Comparison of ENCODE assay signal across 9 cellular contexts in the genomic region with DNA sequence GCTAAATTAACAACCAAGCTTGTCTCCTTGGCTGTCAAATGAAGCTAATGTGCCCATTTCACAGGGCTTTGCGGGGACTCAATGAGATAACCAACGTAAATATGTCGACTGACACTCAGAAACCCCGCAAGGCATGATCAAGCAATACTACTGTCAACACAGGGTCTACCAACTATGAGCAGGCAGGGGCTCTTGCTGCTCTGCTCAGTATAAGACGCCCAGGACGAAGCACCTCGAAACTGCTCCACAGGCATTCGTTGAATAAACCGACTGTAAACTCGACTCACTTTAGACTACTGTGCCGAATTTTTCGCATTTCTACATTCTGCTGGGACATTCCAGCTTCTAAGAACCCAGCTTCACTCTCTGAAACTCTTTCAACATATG. TPM values are rescaled to one million over a fixed set of nuclear protein-coding genes. Genes with fewer than 3 reads are reported as not detected.
DNase-seq lines count a peak whose midpoint lies in the region; ATAC-seq, FAIRE-seq and TF ChIP-seq lines count a peak whose summit lies in the region.
"Had no signal": no experiment of that assay in that cellular context is flagged by ENCODE, and none has a peak within 500 bp of the region (broad histone marks: within the 10 kb centered on the region; RNA-seq: fewer than 3 reads in every experiment).

No MANE protein-coding gene starts in this region.

- no peak for DNase-seq in activated naive CD4-positive, alpha-beta T cell treated with anti-CD3 and anti-CD28 coated beads, Interleukin-2, amount 10 ng/mL, durations not matched to agents 7 days and 5 days
- DNase-seq in activated naive CD4-positive, alpha-beta T cell treated with Interleukin-2 at 50 U/mL for 16 hours, result no peak
- DNase-seq in right lobe of liver, result peak in 1 of 3 donors; percentile 15
- DNase-seq in tibial nerve (ENCODE audit: low spot score in 2 of 2), result no peak
- DNase-seq in H54 (ENCODE audit: insufficient read length, low spot score), result no peak

- H3K27me3 ChIP-seq in right lobe of liver, result peaks cover 0 to 7% of the 10 kb centered on the region in 2 donors
- H3K27me3 ChIP-seq in tibial nerve, result no peaks in the 10 kb centered on the region

- no peak for TF ChIP-seq CTCF in right lobe of liver (IDR thresholded peaks at IDR 0.05)
- no peak for TF ChIP-seq CTCF in tibial nerve (IDR thresholded peaks at IDR 0.05)

- peak overlapping the region; percentile 79 for H3K4me3 Mint-ChIP-seq in activated naive CD4-positive, alpha-beta T cell treated with anti-CD3 and anti-CD28 coated beads, Interleukin-2, amount 10 ng/mL, durations not matched to agents 7 days and 5 days
- H3K4me3 Mint-ChIP-seq in activated naive CD8-positive, alpha-beta T cell, result peak overlapping the region; percentile 92

- H3K9me3 ChIP-seq in right lobe of liver (no peaks in the 10 kb centered on the region), tibial nerve (no peaks in the 10 kb centered on the region)

- intact Hi-C loops in right lobe of liver (cut with DNase I), result no loop called here

- H3K36me3 ChIP-seq in right lobe of liver (no peaks in the 10 kb centered on the region), tibial nerve (peaks cover 0 to 17% (median 0%) of the 10 kb centered on the region in 3 donors)

- no peak overlapping the region for H3K27ac Mint-ChIP-seq in activated naive CD4-positive, alpha-beta T cell treated with anti-CD3 and anti-CD28 coated beads, Interleukin-2, amount 10 ng/mL, durations not matched to agents 7 days and 5 days
- peak overlapping the region; percentile 98 for H3K27ac Mint-ChIP-seq in activated naive CD8-positive, alpha-beta T cell

- no peaks in the 10 kb centered on the region for H3K4me1 ChIP-seq in right lobe of liver
- H3K4me1 ChIP-seq in tibial nerve, result peaks cover 0 to 13% (median 0%) of the 10 kb centered on the region in 4 donors

- 36% methylated on average over 12 of the region's 12 CpGs for WGBS in right lobe of liver (ENCODE audit: insufficient coverage, low coverage, low lambda C conversion rate, missing lambda C conversion rate)
- WGBS in tibial nerve, 2 donors, result 26 to 48% methylated on average over 12 of the region's 12 CpGs

- peaks cover 12% of the 10 kb centered on the region for H3K9me3 Mint-ChIP-seq in activated naive CD4-positive, alpha-beta T cell treated with anti-CD3 and anti-CD28 coated beads, Interleukin-2, amount 10 ng/mL, durations not matched to agents 7 days and 5 days
- H3K9me3 Mint-ChIP-seq in activated naive CD8-positive, alpha-beta T cell (ENCODE audit: low read depth), result peaks cover 4% of the 10 kb centered on the region

- TF ChIP-seq POLR2A in right lobe of liver (IDR thresholded peaks at IDR 0.05) (no peak), tibial nerve (IDR thresholded peaks at IDR 0.05) (no peak), H54 (IDR thresholded peaks at IDR 0.05; ENCODE audit: low read depth, low read length) (no peak)

- peaks cover 15% of the 10 kb centered on the region for H3K27me3 Mint-ChIP-seq in activated naive CD4-positive, alpha-beta T cell treated with anti-CD3 and anti-CD28 coated beads, Interleukin-2, amount 10 ng/mL, durations not matched to agents 7 days and 5 days
- peaks cover 22% of the 10 kb centered on the region for H3K27me3 Mint-ChIP-seq in activated naive CD8-positive, alpha-beta T cell

- H3K27ac ChIP-seq in right lobe of liver (no peak overlapping the region), tibial nerve (peak overlapping the region in 3 of 4 donors; percentile 59 to 84 (median 82))

- peak overlapping the region; percentile 35 to 60 (median 45) for H3K4me3 ChIP-seq in right lobe of liver
- peak overlapping the region; percentile 53 to 68 (median 58) for H3K4me3 ChIP-seq in tibial nerve

- no peak for TF ChIP-seq EP300 in tibial nerve (IDR thresholded peaks at IDR 0.05)

- CTCF ChIA-PET in activated naive CD4-positive, alpha-beta T cell treated with anti-CD3 and anti-CD28 coated beads, Interleukin-2, amount 10 ng/mL, durations not matched to agents 7 days and 5 days (lab: Charles Lee), result no interaction called here

- peaks cover 9% of the 10 kb centered on the region for H3K36me3 Mint-ChIP-seq in activated naive CD4-positive, alpha-beta T cell treated with anti-CD3 and anti-CD28 coated beads, Interleukin-2, amount 10 ng/mL, durations not matched to agents 7 days and 5 days
- peaks cover 2% of the 10 kb centered on the region for H3K36me3 Mint-ChIP-seq in activated naive CD8-positive, alpha-beta T cell

- ATAC-seq in right lobe of liver, result no peak
- no peak for ATAC-seq in GM18519 (IDR thresholded peaks at IDR 0.05; ENCODE audit: low FRiP score, unreplicated experiment)
- ATAC-seq in GM18870 (IDR thresholded peaks at IDR 0.05; ENCODE audit: unreplicated experiment), result no peak

- FAIRE-seq in H54 (lab: Jason Lieb, UNC), result no peak
- FAIRE-seq: TTC549 had no signal

- peaks cover 15% of the 10 kb centered on the region for H3K4me1 Mint-ChIP-seq in activated naive CD4-positive, alpha-beta T cell treated with anti-CD3 and anti-CD28 coated beads, Interleukin-2, amount 10 ng/mL, durations not matched to agents 7 days and 5 days
- H3K4me1 Mint-ChIP-seq in activated naive CD8-positive, alpha-beta T cell (ENCODE audit: low read depth), result peaks cover 14% of the 10 kb centered on the region

RNA-seq across cellular contexts. Expression of gene FEZF2, which starts 55.0 kb away (rescaled TPM):
- total RNA-seq in right lobe of liver (not detected), tibial nerve (not detected)

Comparison
In these comparisons a context has a peak if more than half of its experiments do, and no peak if none do; other contexts are left out.
1. H3K27ac ChIP-seq: peak in tibial nerve (3 of 4); none in right lobe of liver (0 of 3).